In the genomic region with DNA sequence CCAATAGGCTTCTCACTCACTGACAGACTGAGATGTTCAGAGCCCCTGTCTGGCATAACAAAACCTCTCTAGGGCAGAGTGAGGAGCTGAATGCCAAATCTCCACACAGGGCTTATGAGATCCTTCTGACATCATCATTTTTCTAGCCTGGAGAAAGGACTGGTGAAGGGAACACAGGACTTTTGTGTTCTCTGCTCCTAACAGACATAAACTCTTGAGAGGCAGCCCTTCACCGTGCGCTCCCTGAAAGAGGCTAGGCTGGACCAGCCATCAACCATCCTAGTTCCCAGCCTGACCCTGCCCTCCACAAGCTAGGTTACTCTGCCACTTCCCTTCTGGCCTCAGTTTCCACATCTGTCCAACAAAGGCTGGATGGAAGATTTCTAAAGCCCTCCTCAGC, we compare ENCODE assay signal across 7 cellular contexts.
"Had no signal": no experiment of that assay in that cellular context is flagged by ENCODE, and none has a peak within 500 bp of the region (broad histone marks: within the 10 kb centered on the region; RNA-seq: fewer than 3 reads in every experiment).

No MANE protein-coding gene starts in this region.

- H3K27ac Mint-ChIP-seq: HFFc6 had no signal

- H3K9me3 ChIP-seq: HAP-1 had no signal

- H3K27ac ChIP-seq: GM23248 had no signal

- ATAC-seq: HCT116, K562 had no signal

- H3K4me3 Mint-ChIP-seq: HFFc6 had no signal

- DNase-seq: GM23248, GOT3, HFFc6, IMR-90 had no signal

- H3K9me3 Mint-ChIP-seq: HFFc6 had no signal

- H3K4me3 ChIP-seq: GM23248, HAP-1, K562 had no signal

- H3K36me3 ChIP-seq: HAP-1 had no signal
